Comparison of ENCODE assay signal across 8 cellular contexts in the genomic region with DNA sequence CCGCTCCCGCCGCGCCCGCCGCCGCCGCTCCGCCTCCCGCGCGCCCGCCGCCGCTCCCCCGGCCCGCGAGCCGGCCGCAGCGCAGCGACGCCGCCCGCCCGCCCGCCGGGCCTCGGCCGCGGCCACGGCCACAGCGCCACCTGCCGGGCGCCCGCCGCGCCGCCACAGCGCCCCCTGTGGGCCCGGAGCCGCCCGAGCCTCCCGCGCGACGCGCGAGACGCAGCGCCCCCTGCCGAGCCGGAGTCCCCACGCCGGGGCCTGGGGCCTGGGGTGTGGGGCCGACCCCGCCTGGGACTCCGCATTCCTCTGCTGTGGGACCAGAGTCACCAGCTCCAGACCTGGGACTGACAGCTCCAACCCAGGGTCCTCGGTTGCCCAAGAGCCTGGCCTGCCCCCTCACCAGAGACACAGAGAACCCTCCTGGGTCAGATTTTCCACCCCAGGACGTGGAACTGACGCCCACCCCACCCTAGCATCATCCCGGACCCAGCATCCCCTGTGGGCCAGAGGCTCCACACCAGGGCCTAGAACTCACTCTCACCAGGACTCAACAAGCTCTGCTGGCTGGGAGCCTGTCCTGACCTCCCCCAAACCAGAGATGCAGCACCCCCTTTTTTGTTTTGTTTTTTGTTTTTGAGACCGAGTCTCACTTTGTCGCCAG. TPM values are rescaled to one million over a fixed set of nuclear protein-coding genes. Genes with fewer than 3 reads are reported as not detected.
A peak's percentile ranks its signal among the peaks of the same experiment; 100 is the strongest.
DNase-seq lines count a peak whose midpoint lies in the region; ATAC-seq and TF ChIP-seq lines count a peak whose summit lies in the region.

Gene RAPGEF1, minus strand, starts transcription at position 89 of the 661 bp plus-strand sequence. CDS start 246 bp downstream, outside the sequence.

- H3K27me3 Mint-ChIP-seq in endodermal cell (ENCODE audit: insufficient read depth) = no peaks in the 10 kb centered on the region

- no peak for TF ChIP-seq POLR2A in HCT116 (IDR thresholded peaks at IDR 0.05; ENCODE audit: borderline replicate concordance, extremely low read depth, insufficient read depth, insufficient read length)

- peak; percentile 85 for ATAC-seq in HCT116

- intact Hi-C loops in HCT116 (cut with micrococcal nuclease) = loop anchor here (1.0 kb wide), 1 partner anchor 149 kb away; no protein-coding TSS in a partner anchor

- H3K4me1 ChIP-seq in HCT116 (ENCODE audit: control insufficient read depth in 1 of 2, insufficient read depth in 2 of 2, low read length in 2 of 2) (peaks cover 13 to 25% of the 10 kb centered on the region in 2 experiments), endodermal cell (ENCODE audit: control insufficient read depth, insufficient read depth, low read length) (no peaks in the 10 kb centered on the region), mononuclear cell (ENCODE audit: insufficient read depth, low read length) (peaks cover 68% of the 10 kb centered on the region)

- no peak within 1 kb of the TSS for H2AFZ ChIP-seq in HCT116 (ENCODE audit: low read depth, low read length, poor library complexity, severe bottlenecking)

- peak within 1 kb of the TSS; percentile 84 for H3K4me3 Mint-ChIP-seq in endodermal cell

- H3K9me3 ChIP-seq in HCT116 (ENCODE audit: control insufficient read depth in 1 of 2, insufficient read depth in 1 of 2, low read depth in 1 of 2, low read length in 2 of 2) = 0 out of 4 replicates have a peak, but pooled peaks cover 0 to 3% of the 10 kb centered on the region in 2 experiments
- H3K9me3 ChIP-seq in endodermal cell (ENCODE audit: control insufficient read depth, low read length) = peaks cover 10% of the 10 kb centered on the region
- H3K9me3 ChIP-seq in mononuclear cell (ENCODE audit: low read depth, low read length) = no peaks in the 10 kb centered on the region

- TF ChIP-seq RAD21 in HCT116 (IDR thresholded peaks at IDR 0.05; ENCODE audit: low read depth) = peak; percentile 66

- no TSS peak for BruUV-seq in HCT116 (replicated peaks; lab: Mats Ljungman, UMichigan)

- H3K36me3 ChIP-seq in HCT116 (ENCODE audit: control insufficient read depth in 1 of 2, insufficient read depth in 2 of 2, low read length in 2 of 2) (0 out of 4 replicates have a peak, but pooled peaks cover 0 to 3% of the 10 kb centered on the region in 2 experiments), endodermal cell (ENCODE audit: control insufficient read depth, insufficient read depth, low read length) (no peaks in the 10 kb centered on the region)

- no peaks in the 10 kb centered on the region for H3K27me3 ChIP-seq in HCT116 (ENCODE audit: insufficient read depth, low read length)
- no peaks in the 10 kb centered on the region for H3K27me3 ChIP-seq in endodermal cell (ENCODE audit: control insufficient read depth, insufficient read depth, low read length, poor library complexity, severe bottlenecking)
- no peaks in the 10 kb centered on the region for H3K27me3 ChIP-seq in mononuclear cell (ENCODE audit: insufficient read depth, low read length)

- RAD21 ChIA-PET in HCT116 (lab: Charles Lee; ENCODE audit: low non-redundant PET in 1 of 2, low total read pairs in 2 of 2, uncharacterized antibody in 2 of 2, unreplicated experiment in 2 of 2) = no interaction called here

- H3K27ac ChIP-seq in HCT116 (ENCODE audit: low read depth, low read length) (peak within 1 kb of the TSS; percentile 75), endodermal cell (ENCODE audit: low read depth, low read length) (no peak within 1 kb of the TSS)

- POLR2A ChIA-PET in GM10248 (lab: Yijun Ruan, JAX) = no interaction called here
- POLR2A ChIA-PET in HCT116 (lab: Charles Lee) = no interaction called here

- peaks cover 40% of the 10 kb centered on the region for H3K79me2 ChIP-seq in HCT116 (ENCODE audit: insufficient read depth, low read length)

- CTCF ChIA-PET in GM10248 (lab: Yijun Ruan, JAX) (interaction anchor here (0.6 to 8.5 kb wide), 40 partner anchors 9 to 544 kb away, joined by 3 to 96 read pairs (median 4); partner anchors contain the start of gene POMT1), HCT116 (lab: Charles Lee) (interaction anchor here (1.2 to 1.8 kb wide), 3 partner anchors 19 to 148 kb away, joined by 3 to 7 read pairs (median 4); no protein-coding TSS in a partner anchor)

- H3K4me1 Mint-ChIP-seq in endodermal cell = peaks cover 29% of the 10 kb centered on the region

- H3K9me2 ChIP-seq in HCT116 (ENCODE audit: insufficient read depth) = no peaks in the 10 kb centered on the region

- peaks cover 4% of the 10 kb centered on the region for H3K36me3 Mint-ChIP-seq in endodermal cell (ENCODE audit: low read depth)

- peak; percentile 100 for TF ChIP-seq CTCF in GM10248 (IDR thresholded peaks at IDR 0.05; ENCODE audit: control extremely low read depth, extremely low read depth, low read depth, missing control alignments)
- peak; percentile 72 to 97 (median 76) for TF ChIP-seq CTCF in HCT116 (IDR thresholded peaks at IDR 0.05 in 2 of 3, conservative IDR thresholded peaks at IDR 0.05 in 1 of 3; ENCODE audit: borderline replicate concordance in 1 of 3, insufficient read depth in 1 of 3, low read depth in 2 of 3, low read length in 2 of 3)
- peak; percentile 87 for TF ChIP-seq CTCF in endodermal cell (conservative IDR thresholded peaks at IDR 0.05)

- WGBS in endodermal cell (ENCODE audit: insufficient coverage in 1 of 2, insufficient read length in 1 of 2), 2 experiments = 10 to 20% methylated on average over 24 to 64 of the region's 64 CpGs

- no peaks in the 10 kb centered on the region for H4K20me1 ChIP-seq in HCT116 (ENCODE audit: insufficient read depth)

- H3K4me3 ChIP-seq in HCT116 (replicated peaks in 1 of 2; ENCODE audit: low read depth in 1 of 2, low read length in 2 of 2) (peak within 1 kb of the TSS; percentile 69 to 86), endodermal cell (ENCODE audit: low read length) (peak within 1 kb of the TSS; percentile 94), mononuclear cell (ENCODE audit: low read length) (peak within 1 kb of the TSS; percentile 73)

- peaks cover 7% of the 10 kb centered on the region for H3K9me3 Mint-ChIP-seq in endodermal cell

- H3K9ac ChIP-seq in HCT116 (ENCODE audit: low read length) = peak within 1 kb of the TSS; percentile 71
- H3K9ac ChIP-seq in endodermal cell (ENCODE audit: extremely low read depth, low read length, poor library complexity, severe bottlenecking) = peak within 1 kb of the TSS; percentile 72

- peak; percentile 85 for DNase-seq in GM10248 (ENCODE audit: extremely low spot score)
- no peak for DNase-seq in HCT116 (ENCODE audit: low read depth, low spot score)
- DNase-seq in NCI-H1105 treated with DMSO at 0.1 percent for 48 hours (lab: John Stamatoyannopoulos, UW) = peak; percentile 6
- peak; percentile 57 to 66 for DNase-seq in activated CD8-positive, alpha-beta memory T cell treated with anti-CD3 and anti-CD28 coated beads for 4 hours (ENCODE audit: low read depth in 2 of 2)
- DNase-seq in endodermal cell = peak; percentile 86
- peak; percentile 66 to 73 for DNase-seq in stimulated activated CD8-positive, alpha-beta memory T cell treated with anti-CD3 and anti-CD28 coated beads, Interleukin-4, amount 100 ng/mL, for 1 hour (ENCODE audit: low read depth in 2 of 2, low spot score in 1 of 2)
- no peak for DNase-seq in OCI-M2 (lab: John Stamatoyannopoulos, UW; ENCODE audit: unreplicated experiment)

- peak within 1 kb of the TSS; percentile 82 for H3K4me2 ChIP-seq in HCT116 (ENCODE audit: low read length)

- H3K27ac Mint-ChIP-seq in endodermal cell = peak within 1 kb of the TSS; percentile 85

TF ChIP-seq in HCT116, 20 proteins besides CTCF, POLR2A, EP300 and RAD21:
- TF ChIP-seq YY1 (IDR thresholded peaks at IDR 0.05; ENCODE audit: extremely low read depth, insufficient replicate concordance, low read depth, low read length) (peak; percentile 15), POLR2AphosphoS5 (IDR thresholded peaks at IDR 0.05; ENCODE audit: low read depth, low read length) (no peak), CBX3 (IDR thresholded peaks at IDR 0.05; ENCODE audit: low read depth) (peak; percentile 36; the same call in 1 of the 2 replicates)
TF ChIP-seq in HCT116: peak in this region for 2.

RNA-seq across cellular contexts. Expression of gene RAPGEF1, which starts in this region (rescaled TPM):
- total RNA-seq in HCT116 (2021; ENCODE audit: unreplicated experiment) (43.0 TPM), endodermal cell (10 to 100 TPM; 63.4 to 85.5 TPM), mononuclear cell (119 TPM)
- 27.9 and 28.4 TPM in 2 replicates for polyA plus RNA-seq in HCT116 (2012)
- 38.1 TPM for polyA plus RNA-seq in endodermal cell (2013, experiment 1 of 2)
- 34.1 TPM for polyA plus RNA-seq in endodermal cell (2013, experiment 2 of 2)

Comparison
In these comparisons a context has a peak if more than half of its experiments do, and no peak if none do; other contexts are left out.
1. DNase-seq: peak in GM10248 (single experiment), NCI-H1105 treated with DMSO at 0.1 percent for 48 hours (single experiment), activated CD8-positive, alpha-beta memory T cell treated with anti-CD3 and anti-CD28 coated beads for 4 hours (2 of 2), endodermal cell (single experiment) and stimulated activated CD8-positive, alpha-beta memory T cell treated with anti-CD3 and anti-CD28 coated beads, Interleukin-4, amount 100 ng/mL, for 1 hour (2 of 2); none in HCT116 (single experiment) and OCI-M2 (single experiment).
2. Peak in every context shown above with its lines, with median percentiles within 50 percentile points of each other: CTCF ChIP-seq and H3K4me3 ChIP-seq.